Comparison of ENCODE assay signal across 1 cellular context in genomic region chr2:39431592-39432316, GRCh38.
TF ChIP-seq lines count a peak whose summit lies in the region.

No MANE protein-coding gene starts in this region.

TF ChIP-seq in H1, 55 proteins besides CTCF, POLR2A, EP300 and RAD21:
- TF ChIP-seq JUN (IDR thresholded peaks at IDR 0.05; ENCODE audit: low read depth, low read length) (no peak), FOSL1 (IDR thresholded peaks at IDR 0.05; ENCODE audit: insufficient read depth, low read depth, low read length) (no peak), SIN3A (conservative IDR thresholded peaks at IDR 0.05 in 1 of 2, IDR thresholded peaks at IDR 0.05 in 1 of 2; ENCODE audit: low read depth in 1 of 2, low read length in 2 of 2) (no peak), GTF2F1 (IDR thresholded peaks at IDR 0.05; ENCODE audit: borderline replicate concordance, low read depth, low read length) (no peak), BRCA1 (IDR thresholded peaks at IDR 0.05; ENCODE audit: low read depth, low read length) (no peak)
- TF ChIP-seq, protein P1, sequence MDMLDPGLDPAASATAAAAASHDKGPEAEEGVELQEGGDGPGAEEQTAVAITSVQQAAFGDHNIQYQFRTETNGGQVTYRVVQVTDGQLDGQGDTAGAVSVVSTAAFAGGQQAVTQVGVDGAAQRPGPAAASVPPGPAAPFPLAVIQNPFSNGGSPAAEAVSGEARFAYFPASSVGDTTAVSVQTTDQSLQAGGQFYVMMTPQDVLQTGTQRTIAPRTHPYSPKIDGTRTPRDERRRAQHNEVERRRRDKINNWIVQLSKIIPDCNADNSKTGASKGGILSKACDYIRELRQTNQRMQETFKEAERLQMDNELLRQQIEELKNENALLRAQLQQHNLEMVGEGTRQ (IDR thresholded peaks at IDR 0.05; ENCODE audit: low read length) = no peak
